1 cellular context compared by ENCODE assay signal in the genomic region with DNA sequence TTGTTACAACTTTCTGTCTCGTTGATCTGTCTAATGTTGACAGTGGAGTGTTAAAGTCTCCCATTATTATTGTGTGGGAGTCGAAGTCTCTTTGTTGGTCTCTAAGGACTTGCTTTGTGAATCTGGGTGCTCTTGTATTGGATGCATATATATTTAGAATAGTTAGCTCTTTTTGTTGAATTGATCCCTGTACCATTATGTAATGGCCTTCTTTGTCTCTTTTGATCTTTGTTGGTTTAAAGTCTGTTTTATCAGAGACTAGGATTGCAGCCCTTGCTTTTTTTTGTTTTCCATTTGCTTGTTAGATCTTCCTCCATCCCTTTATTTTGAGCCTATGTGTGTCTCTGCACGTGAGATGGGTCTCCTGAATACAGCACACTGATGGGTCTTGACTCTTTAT.
TF ChIP-seq lines count a peak whose summit lies in the region.
"Not testable (repeated sequence)": the region's sequence is repeated elsewhere in the genome, so short reads cannot be mapped to it uniquely, and the experiment has no call there.

No MANE protein-coding gene starts in this region.

TF ChIP-seq in HepG2, 621 proteins besides CTCF, POLR2A, EP300 and RAD21:
- TF ChIP-seq BCL6 (CRISPR knock-in tag; IDR thresholded peaks at IDR 0.05) (peak; percentile 50), GATAD2A (CRISPR knock-in tag; IDR thresholded peaks at IDR 0.05) (peak; percentile 24; the same call in 1 of the 2 replicates), SOX5 (CRISPR knock-in tag; IDR thresholded peaks at IDR 0.05; ENCODE audit: borderline replicate concordance) (peak; percentile 78; the same call in 1 of the 2 replicates), PAXIP1 (CRISPR knock-in tag; conservative IDR thresholded peaks at IDR 0.05) (0 out of 2 replicates have a peak, but pooled peaks have one; percentile 26), FOXA3 (CRISPR knock-in tag; IDR thresholded peaks at IDR 0.05) (0 out of 2 replicates have a peak, but pooled peaks have one; percentile 19), TCF7 (IDR thresholded peaks at IDR 0.05; ENCODE audit: low read depth) (peak; percentile 26; the same call in 1 of the 2 replicates), SOX6 (CRISPR knock-in tag; IDR thresholded peaks at IDR 0.05) (peak; percentile 76), SOX13 (CRISPR knock-in tag; conservative IDR thresholded peaks at IDR 0.05 in 1 of 2, IDR thresholded peaks at IDR 0.05 in 1 of 2) (peak in 1 of 2 experiments; percentile 84; a peak in 2 of 4 replicates)
- TF ChIP-seq, protein P1, sequence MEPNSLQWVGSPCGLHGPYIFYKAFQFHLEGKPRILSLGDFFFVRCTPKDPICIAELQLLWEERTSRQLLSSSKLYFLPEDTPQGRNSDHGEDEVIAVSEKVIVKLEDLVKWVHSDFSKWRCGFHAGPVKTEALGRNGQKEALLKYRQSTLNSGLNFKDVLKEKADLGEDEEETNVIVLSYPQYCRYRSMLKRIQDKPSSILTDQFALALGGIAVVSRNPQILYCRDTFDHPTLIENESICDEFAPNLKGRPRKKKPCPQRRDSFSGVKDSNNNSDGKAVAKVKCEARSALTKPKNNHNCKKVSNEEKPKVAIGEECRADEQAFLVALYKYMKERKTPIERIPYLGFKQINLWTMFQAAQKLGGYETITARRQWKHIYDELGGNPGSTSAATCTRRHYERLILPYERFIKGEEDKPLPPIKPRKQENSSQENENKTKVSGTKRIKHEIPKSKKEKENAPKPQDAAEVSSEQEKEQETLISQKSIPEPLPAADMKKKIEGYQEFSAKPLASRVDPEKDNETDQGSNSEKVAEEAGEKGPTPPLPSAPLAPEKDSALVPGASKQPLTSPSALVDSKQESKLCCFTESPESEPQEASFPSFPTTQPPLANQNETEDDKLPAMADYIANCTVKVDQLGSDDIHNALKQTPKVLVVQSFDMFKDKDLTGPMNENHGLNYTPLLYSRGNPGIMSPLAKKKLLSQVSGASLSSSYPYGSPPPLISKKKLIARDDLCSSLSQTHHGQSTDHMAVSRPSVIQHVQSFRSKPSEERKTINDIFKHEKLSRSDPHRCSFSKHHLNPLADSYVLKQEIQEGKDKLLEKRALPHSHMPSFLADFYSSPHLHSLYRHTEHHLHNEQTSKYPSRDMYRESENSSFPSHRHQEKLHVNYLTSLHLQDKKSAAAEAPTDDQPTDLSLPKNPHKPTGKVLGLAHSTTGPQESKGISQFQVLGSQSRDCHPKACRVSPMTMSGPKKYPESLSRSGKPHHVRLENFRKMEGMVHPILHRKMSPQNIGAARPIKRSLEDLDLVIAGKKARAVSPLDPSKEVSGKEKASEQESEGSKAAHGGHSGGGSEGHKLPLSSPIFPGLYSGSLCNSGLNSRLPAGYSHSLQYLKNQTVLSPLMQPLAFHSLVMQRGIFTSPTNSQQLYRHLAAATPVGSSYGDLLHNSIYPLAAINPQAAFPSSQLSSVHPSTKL (CRISPR knock-in tag; IDR thresholded peaks at IDR 0.05) = peak; percentile 73
- TF ChIP-seq SOX6, SOX13 (IDR thresholded peaks at IDR 0.05): not testable (repeated sequence)
